Comparison of ENCODE assay signal across 21 cellular contexts in the genomic region with DNA sequence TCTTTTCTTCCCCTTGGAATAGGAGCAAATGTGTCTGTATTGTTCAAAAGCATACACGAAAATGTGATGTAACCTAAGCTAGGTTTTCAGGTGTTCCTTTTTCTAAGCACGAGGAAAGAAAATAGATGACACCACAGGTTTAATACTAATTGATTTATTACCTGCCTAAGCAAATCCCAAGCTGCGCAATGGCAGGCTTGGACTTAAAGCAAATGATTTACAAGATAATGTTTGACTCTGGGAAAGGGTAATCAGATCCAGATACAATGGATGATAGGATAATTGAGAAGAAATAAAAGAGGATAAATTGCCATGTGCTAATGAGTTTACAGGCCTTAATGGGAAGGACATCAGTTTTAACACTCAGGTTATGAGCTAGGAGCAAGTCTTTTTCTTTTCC.
"Had no signal": no experiment of that assay in that cellular context is flagged by ENCODE, and none has a peak within 500 bp of the region (broad histone marks: within the 10 kb centered on the region; RNA-seq: fewer than 3 reads in every experiment).

No MANE protein-coding gene starts in this region.

- H3K9me3 Mint-ChIP-seq: activated naive CD8-positive, alpha-beta T cell treated with anti-CD3 and anti-CD28 coated beads, Interleukin-2, amount 10 ng/mL, durations not matched to agents 7 days and 5 days; natural killer cell; stimulated activated naive B cell treated with anti-CD40 and anti-IgM and Interleukin-4, amounts not matched to agents 10 μg/mL and 1 μg/mL and 100 μg/mL, for 72 hours had no signal

- H3K4me3 ChIP-seq: coronary artery, right atrium auricular region, thyroid gland had no signal

- H3K27ac Mint-ChIP-seq: activated naive CD8-positive, alpha-beta T cell treated with anti-CD3 and anti-CD28 coated beads, Interleukin-2, amount 10 ng/mL, durations not matched to agents 7 days and 5 days; natural killer cell; stimulated activated naive B cell treated with anti-CD40 and anti-IgM and Interleukin-4, amounts not matched to agents 10 μg/mL and 1 μg/mL and 100 μg/mL, for 72 hours had no signal

- H3K9me3 ChIP-seq: right atrium auricular region, thyroid gland had no signal

- H3K4me1 ChIP-seq: thyroid gland had no signal

- H3K4me3 Mint-ChIP-seq: activated naive CD8-positive, alpha-beta T cell treated with anti-CD3 and anti-CD28 coated beads, Interleukin-2, amount 10 ng/mL, durations not matched to agents 7 days and 5 days; brain; natural killer cell; stimulated activated naive B cell treated with anti-CD40 and anti-IgM and Interleukin-4, amounts not matched to agents 10 μg/mL and 1 μg/mL and 100 μg/mL, for 72 hours had no signal

- H3K27me3 Mint-ChIP-seq: activated naive CD8-positive, alpha-beta T cell treated with anti-CD3 and anti-CD28 coated beads, Interleukin-2, amount 10 ng/mL, durations not matched to agents 7 days and 5 days; brain; stimulated activated naive B cell treated with anti-CD40 and anti-IgM and Interleukin-4, amounts not matched to agents 10 μg/mL and 1 μg/mL and 100 μg/mL, for 72 hours had no signal

- FAIRE-seq: endothelial cell of umbilical vein, urothelium cell line had no signal

- DNase-seq: activated CD4-positive, alpha-beta T cell treated with anti-CD3 and anti-CD28 coated beads, Interleukin-2, amount 50 U/mL, for 1 hour; activated CD8-positive, alpha-beta memory T cell treated with anti-CD3 and anti-CD28 coated beads for 24 hours; activated gamma-delta T cell treated with Interleukin-2 at 50 U/mL for 16 hours; activated naive CD8-positive, alpha-beta T cell treated with anti-CD3 and anti-CD28 coated beads, Interleukin-2, amount 10 ng/mL, durations not matched to agents 7 days and 5 days; central memory CD4-positive, alpha-beta T cell; effector CD4-positive, alpha-beta T cell; foreskin keratinocyte; glutamatergic neuron; hypothalamus; mesenchymal stem cell; natural killer cell; posterior cingulate gyrus; stimulated activated CD4-positive, alpha-beta T cell treated with anti-CD3 and anti-CD28 coated beads, Interleukin-15, amount 100 ng/mL, for 24 hours; stimulated activated CD4-positive, alpha-beta T cell treated with anti-CD3 and anti-CD28 coated beads, Interleukin-4, amount 100 ng/mL, for 1 hour; stimulated activated naive B cell treated with anti-CD40 and anti-IgM and Interleukin-4, amounts not matched to agents 10 μg/mL and 1 μg/mL and 100 μg/mL, for 72 hours; thyroid gland had no signal

- H3K36me3 Mint-ChIP-seq: activated naive CD8-positive, alpha-beta T cell treated with anti-CD3 and anti-CD28 coated beads, Interleukin-2, amount 10 ng/mL, durations not matched to agents 7 days and 5 days; brain; natural killer cell; stimulated activated naive B cell treated with anti-CD40 and anti-IgM and Interleukin-4, amounts not matched to agents 10 μg/mL and 1 μg/mL and 100 μg/mL, for 72 hours had no signal

- H3K27ac ChIP-seq: coronary artery, foreskin keratinocyte, thyroid gland had no signal

- H3K36me3 ChIP-seq: right atrium auricular region, thyroid gland had no signal

- ATAC-seq: foreskin keratinocyte; natural killer cell; stimulated activated naive B cell treated with anti-CD40 and anti-IgM and Interleukin-4, amounts not matched to agents 10 μg/mL and 1 μg/mL and 100 μg/mL, for 72 hours had no signal

- H3K4me1 Mint-ChIP-seq: activated naive CD8-positive, alpha-beta T cell treated with anti-CD3 and anti-CD28 coated beads, Interleukin-2, amount 10 ng/mL, durations not matched to agents 7 days and 5 days; natural killer cell; stimulated activated naive B cell treated with anti-CD40 and anti-IgM and Interleukin-4, amounts not matched to agents 10 μg/mL and 1 μg/mL and 100 μg/mL, for 72 hours had no signal

- H3K27me3 ChIP-seq: foreskin keratinocyte, right atrium auricular region, thyroid gland had no signal
